ENCODE assay signal across 1 cellular context in genomic region chr10:43403911-43404674, GRCh38.
TF ChIP-seq lines count a peak whose summit lies in the region.

No MANE protein-coding gene starts in this region.

TF ChIP-seq in HEK293, 187 proteins besides CTCF, POLR2A, EP300 and RAD21 (continued from another document):
- TF ChIP-seq ZBTB6 (tag by site-specific recombination; IDR thresholded peaks at IDR 0.05) (no peak), ZEB2 (tag by site-specific recombination; IDR thresholded peaks at IDR 0.05) (0 out of 2 replicates have a peak, but pooled peaks have one; percentile 37), ZNF544 (tag by site-specific recombination; IDR thresholded peaks at IDR 0.05) (no peak), ZBTB10 (tag by site-specific recombination; IDR thresholded peaks at IDR 0.05) (no peak), ZNF24 (tag by site-specific recombination; IDR thresholded peaks at IDR 0.05) (no peak), ZNF366 (tag by site-specific recombination; conservative IDR thresholded peaks at IDR 0.05) (no peak), ZNF560 (tag by site-specific recombination; IDR thresholded peaks at IDR 0.05; ENCODE audit: borderline replicate concordance) (no peak), KLF7 (tag by site-specific recombination; IDR thresholded peaks at IDR 0.05; ENCODE audit: borderline replicate concordance) (peak; percentile 84), ZBTB7A (tag by site-specific recombination; IDR thresholded peaks at IDR 0.05; ENCODE audit: low read depth) (no peak), HIC1 (tag by site-specific recombination; IDR thresholded peaks at IDR 0.05) (peak; percentile 86), INSM2 (tag by site-specific recombination; IDR thresholded peaks at IDR 0.05) (no peak), ZNF510 (tag by site-specific recombination; IDR thresholded peaks at IDR 0.05; ENCODE audit: insufficient replicate concordance) (no peak), ZNF596 (tag by site-specific recombination; IDR thresholded peaks at IDR 0.05) (no peak), GLIS2 (tag by site-specific recombination; IDR thresholded peaks at IDR 0.05) (peak; percentile 76), ZNF133 (tag by site-specific recombination; IDR thresholded peaks at IDR 0.05) (no peak), ZNF155 (tag by site-specific recombination; IDR thresholded peaks at IDR 0.05) (no peak), ZNF561 (tag by site-specific recombination; IDR thresholded peaks at IDR 0.05; ENCODE audit: borderline replicate concordance) (no peak), ZFHX2 (tag by site-specific recombination; conservative IDR thresholded peaks at IDR 0.05) (0 out of 2 replicates have a peak, but pooled peaks have one; percentile 17), FEZF1 (tag by site-specific recombination; IDR thresholded peaks at IDR 0.05) (no peak), ZSCAN5A (tag by site-specific recombination; IDR thresholded peaks at IDR 0.05) (no peak), ZNF132 (tag by site-specific recombination; IDR thresholded peaks at IDR 0.05; ENCODE audit: borderline replicate concordance) (no peak), ZNF449 (tag by site-specific recombination; IDR thresholded peaks at IDR 0.05) (peak; percentile 92), ZNF2 (tag by site-specific recombination; IDR thresholded peaks at IDR 0.05) (no peak; the same call in 1 of the 2 replicates), ZNF341 (tag by site-specific recombination; IDR thresholded peaks at IDR 0.05; ENCODE audit: low read depth) (no peak), ZBTB17 (tag by site-specific recombination; IDR thresholded peaks at IDR 0.05) (peak; percentile 59), BCL11A (tag by site-specific recombination; IDR thresholded peaks at IDR 0.05; ENCODE audit: low read depth) (no peak), ZNF529 (tag by site-specific recombination; IDR thresholded peaks at IDR 0.05; ENCODE audit: insufficient replicate concordance) (no peak), PRDM1 (tag by site-specific recombination; IDR thresholded peaks at IDR 0.05) (peak; percentile 63; the same call in 1 of the 2 replicates), ZNF580 (tag by site-specific recombination; IDR thresholded peaks at IDR 0.05) (no peak), ZNF704 (tag by site-specific recombination; IDR thresholded peaks at IDR 0.05) (no peak), ZNF530 (tag by site-specific recombination; IDR thresholded peaks at IDR 0.05; ENCODE audit: low read depth) (no peak)
